In genomic region chr15:100111103-100112060, GRCh38 we compare ENCODE assay signal across 9 cellular contexts.
DNase-seq lines count a peak whose midpoint lies in the region; ATAC-seq lines count a peak whose summit lies in the region.
"Had no signal": no experiment of that assay in that cellular context is flagged by ENCODE, and none has a peak within 500 bp of the region (broad histone marks: within the 10 kb centered on the region; RNA-seq: fewer than 3 reads in every experiment).

No MANE protein-coding gene starts in this region.

- peaks cover 30% of the 10 kb centered on the region for H3K4me1 Mint-ChIP-seq in activated T-helper 1 cell treated with anti-CD3 and anti-CD28 coated beads, Interleukin-12 subunit alpha, Interleukin-12 subunit beta, Interleukin-2, Interleukin-4 antibody, amounts not matched to agents 30 ng/mL and 10 ng/mL and 1 ng/mL, durations not matched to agents 14 hours and 24 hours and 36 hours (ENCODE audit: low read depth)

- no peaks in the 10 kb centered on the region for H3K36me3 Mint-ChIP-seq in activated T-helper 1 cell treated with anti-CD3 and anti-CD28 coated beads, Interleukin-12 subunit alpha, Interleukin-12 subunit beta, Interleukin-2, Interleukin-4 antibody, amounts not matched to agents 30 ng/mL and 10 ng/mL and 1 ng/mL, durations not matched to agents 14 hours and 24 hours and 36 hours (ENCODE audit: low read depth)
- H3K36me3 Mint-ChIP-seq: brain had no signal

- peak overlapping the region; percentile 93 for H3K27ac Mint-ChIP-seq in activated T-helper 1 cell treated with anti-CD3 and anti-CD28 coated beads, Interleukin-12 subunit alpha, Interleukin-12 subunit beta, Interleukin-2, Interleukin-4 antibody, amounts not matched to agents 30 ng/mL and 10 ng/mL and 1 ng/mL, durations not matched to agents 14 hours and 24 hours and 36 hours

- DNase-seq in COR-L47 (lab: John Stamatoyannopoulos, UW), result peak; percentile 75
- DNase-seq in NCI-H146 (lab: John Stamatoyannopoulos, UW), result peak; percentile 73
- peak; percentile 24 for DNase-seq in activated T-helper 1 cell treated with anti-CD3 and anti-CD28 coated beads, Interleukin-12 subunit alpha, Interleukin-12 subunit beta, Interleukin-2, Interleukin-4 antibody, amounts not matched to agents 30 ng/mL and 10 ng/mL and 1 ng/mL, durations not matched to agents 14 hours and 24 hours and 36 hours (ENCODE audit: low spot score)
- DNase-seq in iris pigment epithelial cell (ENCODE audit: low read depth), result peak; percentile 83
- DNase-seq in stimulated activated CD4-positive, alpha-beta T cell treated with anti-CD3 and anti-CD28 coated beads, Interleukin-4, amount 100 ng/mL, for 4 hours, result peak; percentile 16 to 38
- no peak for DNase-seq in NCI-H187 treated with DMSO at 0.1 percent for 48 hours (lab: John Stamatoyannopoulos, UW)
- no peak for DNase-seq in NCI-H345 treated with DMSO at 0.1 percent for 48 hours (lab: John Stamatoyannopoulos, UW; ENCODE audit: unreplicated experiment)

- intact Hi-C loops in activated T-helper 1 cell treated with anti-CD3 and anti-CD28 coated beads, Interleukin-12 subunit alpha, Interleukin-12 subunit beta, Interleukin-2, Interleukin-4 antibody, amounts not matched to agents 30 ng/mL and 10 ng/mL and 1 ng/mL, durations not matched to agents 14 hours and 24 hours and 36 hours (cut with micrococcal nuclease), result loop anchor here (1.0 kb wide), 1 partner anchor 59 kb away; no protein-coding TSS in a partner anchor

- no peaks in the 10 kb centered on the region for H3K9me3 Mint-ChIP-seq in activated T-helper 1 cell treated with anti-CD3 and anti-CD28 coated beads, Interleukin-12 subunit alpha, Interleukin-12 subunit beta, Interleukin-2, Interleukin-4 antibody, amounts not matched to agents 30 ng/mL and 10 ng/mL and 1 ng/mL, durations not matched to agents 14 hours and 24 hours and 36 hours

- H3K4me3 Mint-ChIP-seq in activated T-helper 1 cell treated with anti-CD3 and anti-CD28 coated beads, Interleukin-12 subunit alpha, Interleukin-12 subunit beta, Interleukin-2, Interleukin-4 antibody, amounts not matched to agents 30 ng/mL and 10 ng/mL and 1 ng/mL, durations not matched to agents 14 hours and 24 hours and 36 hours, result peak overlapping the region; percentile 28
- H3K4me3 Mint-ChIP-seq: brain had no signal

- peaks cover 2% of the 10 kb centered on the region for H3K27me3 Mint-ChIP-seq in activated T-helper 1 cell treated with anti-CD3 and anti-CD28 coated beads, Interleukin-12 subunit alpha, Interleukin-12 subunit beta, Interleukin-2, Interleukin-4 antibody, amounts not matched to agents 30 ng/mL and 10 ng/mL and 1 ng/mL, durations not matched to agents 14 hours and 24 hours and 36 hours (ENCODE audit: insufficient read depth)

- ATAC-seq in HG02884 (IDR thresholded peaks at IDR 0.05; ENCODE audit: unreplicated experiment), result no peak

Comparison
In these comparisons a context has a peak if more than half of its experiments do, and no peak if none do; other contexts are left out.
1. DNase-seq: peak in COR-L47 (single experiment), NCI-H146 (single experiment), activated T-helper 1 cell treated with anti-CD3 and anti-CD28 coated beads, Interleukin-12 subunit alpha, Interleukin-12 subunit beta, Interleukin-2, Interleukin-4 antibody, amounts not matched to agents 30 ng/mL and 10 ng/mL and 1 ng/mL, durations not matched to agents 14 hours and 24 hours and 36 hours (single experiment), iris pigment epithelial cell (single experiment) and stimulated activated CD4-positive, alpha-beta T cell treated with anti-CD3 and anti-CD28 coated beads, Interleukin-4, amount 100 ng/mL, for 4 hours (2 of 2); none in NCI-H187 treated with DMSO at 0.1 percent for 48 hours (single experiment) and NCI-H345 treated with DMSO at 0.1 percent for 48 hours (single experiment).